In the genomic region with DNA sequence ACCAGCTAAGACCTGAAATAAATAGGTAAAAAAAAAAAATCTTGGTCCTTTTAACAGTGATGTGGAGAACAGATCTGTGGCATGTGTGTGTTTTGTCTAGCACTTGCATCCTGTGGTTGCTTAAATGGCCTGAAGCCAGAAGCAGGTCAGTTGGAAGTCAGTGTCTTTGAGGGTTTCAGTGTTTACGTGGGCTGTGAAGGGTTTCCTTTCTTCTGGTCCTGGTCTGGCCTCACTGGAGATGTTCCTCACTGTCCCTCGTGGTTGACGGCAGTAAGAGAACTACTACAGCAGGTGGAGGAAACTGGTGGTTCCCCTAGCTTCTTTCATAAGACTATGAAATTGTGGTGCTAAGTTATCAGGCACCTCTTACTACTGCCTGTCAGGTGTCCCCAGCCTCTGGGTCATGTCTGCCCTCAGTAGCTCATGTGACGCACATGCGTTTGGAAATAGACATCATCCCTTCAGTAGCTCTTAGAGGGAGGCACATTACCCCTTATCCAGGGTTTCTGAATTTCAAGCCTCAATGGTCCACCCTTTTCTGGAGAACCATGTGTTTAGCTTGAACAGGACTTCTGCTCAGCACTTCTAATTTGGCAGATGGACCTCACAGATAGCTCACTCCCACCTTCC, we compare ENCODE assay signal across 13 cellular contexts. TPM values are rescaled to one million over a fixed set of nuclear protein-coding genes. Genes with fewer than 3 reads are reported as not detected.
DNase-seq lines count a peak whose midpoint lies in the region; ATAC-seq, FAIRE-seq and TF ChIP-seq lines count a peak whose summit lies in the region.
"Had no signal": no experiment of that assay in that cellular context is flagged by ENCODE, and none has a peak within 500 bp of the region (broad histone marks: within the 10 kb centered on the region; RNA-seq: fewer than 3 reads in every experiment).

No MANE protein-coding gene starts in this region.

- in situ Hi-C loops in HAP-1 (cut with MboI; ENCODE audit: low sequenced_read_pairs) = no loop called here

- H3K27me3 Mint-ChIP-seq in endothelial cell (ENCODE audit: unreplicated experiment) = no peaks in the 10 kb centered on the region

- no peaks in the 10 kb centered on the region for H3K9me3 Mint-ChIP-seq in endothelial cell (ENCODE audit: unreplicated experiment)
- H3K9me3 Mint-ChIP-seq: activated T-helper 2 cell treated with anti-CD3 and anti-CD28 coated beads, Interferon-gamma antibody, Interleukin-2, Interleukin-4, amounts not matched to agents 10 μg/mL and 5 μg/mL and 100 μg/mL, durations not matched to agents 14 hours and 24 hours and 36 hours had no signal

- H3K4me3 ChIP-seq in A549 (no peak overlapping the region), KMS-11 (IDR thresholded peaks at IDR 0.05; ENCODE audit: insufficient read depth, low read depth, low read length) (no peak overlapping the region), smooth muscle cell (no peak overlapping the region), spleen (no peak overlapping the region), HAP-1 (no peak overlapping the region)
- H3K4me3 ChIP-seq: left ventricle myocardium inferior, tibial artery had no signal

- WGBS in A549 (ENCODE audit: missing lambda C conversion rate) = 77% methylated on average over 5 of the region's 5 CpGs
- 73% methylated on average over 5 of the region's 5 CpGs for WGBS in smooth muscle cell (ENCODE audit: low lambda C conversion rate)
- 32 to 37% (median 35%) methylated on average over 5 of the region's 5 CpGs for WGBS in spleen, 5 donors

- H3F3A ChIP-seq in smooth muscle cell (ENCODE audit: low read depth) = no peaks in the 10 kb centered on the region

- POLR2A ChIA-PET in A549 (lab: Yijun Ruan, JAX) = no interaction called here

- no peak for ATAC-seq in A549
- ATAC-seq in GM19035 (IDR thresholded peaks at IDR 0.05; ENCODE audit: unreplicated experiment) = peak; percentile 99
- ATAC-seq in HG02840 (IDR thresholded peaks at IDR 0.05; ENCODE audit: low FRiP score, unreplicated experiment) = peak; percentile 98
- ATAC-seq: SK-N-SH treated with all-trans-retinoic acid at 6 μM for 48 hours had no signal

- H3K9me3 ChIP-seq in A549 = no peaks in the 10 kb centered on the region
- no peaks in the 10 kb centered on the region for H3K9me3 ChIP-seq in smooth muscle cell (replicated peaks; ENCODE audit: low read depth)
- H3K9me3 ChIP-seq in spleen = peaks cover 0 to 4% (median 0%) of the 10 kb centered on the region in 8 donors
- H3K9me3 ChIP-seq in HAP-1 = no peaks in the 10 kb centered on the region
- H3K9me3 ChIP-seq: left ventricle myocardium inferior, tibial artery had no signal

- CTCF ChIA-PET in A549 (lab: Yijun Ruan, JAX) = interaction anchor here (0.7 to 1.8 kb wide), 4 partner anchors 8 to 122 kb away, joined by 3 to 4 read pairs (median 3); no protein-coding TSS in a partner anchor

- intact Hi-C loops in spleen (cut with DNase I; ENCODE audit: low total_unique reads) = no loop called here

- TF ChIP-seq CTCF in A549 (IDR thresholded peaks at IDR 0.05) = no peak
- TF ChIP-seq CTCF in KMS-11 (conservative IDR thresholded peaks at IDR 0.05; ENCODE audit: low read depth, low read length) = no peak
- no peak for TF ChIP-seq CTCF in smooth muscle cell (IDR thresholded peaks at IDR 0.05; ENCODE audit: borderline replicate concordance, insufficient read depth, poor library complexity, severe bottlenecking)
- no peak for TF ChIP-seq CTCF in spleen (IDR thresholded peaks at IDR 0.05 in 8 of 11, conservative IDR thresholded peaks at IDR 0.05 in 3 of 11)
- TF ChIP-seq CTCF in endothelial cell (IDR thresholded peaks at IDR 0.05; ENCODE audit: unreplicated experiment) = no peak

- no peaks in the 10 kb centered on the region for H3K36me3 Mint-ChIP-seq in endothelial cell (ENCODE audit: low read depth, unreplicated experiment)

- no peak overlapping the region for H3K4me3 Mint-ChIP-seq in endothelial cell (ENCODE audit: unreplicated experiment)

- H3K4me2 ChIP-seq in A549 = no peak overlapping the region
- peak overlapping the region; percentile 19; the same call in 1 of the 2 replicates for H3K4me2 ChIP-seq in KMS-11
- no peak overlapping the region for H3K4me2 ChIP-seq in smooth muscle cell

- H4K20me1 ChIP-seq in KMS-11 (ENCODE audit: insufficient read depth) = no peaks in the 10 kb centered on the region
- H4K20me1 ChIP-seq in smooth muscle cell (ENCODE audit: low read depth) = no peaks in the 10 kb centered on the region

- H3K4me1 ChIP-seq in A549 (no peaks in the 10 kb centered on the region), KMS-11 (ENCODE audit: low read depth, poor library complexity, severe bottlenecking) (peaks cover 55% of the 10 kb centered on the region), smooth muscle cell (ENCODE audit: low read depth) (no peaks in the 10 kb centered on the region), spleen (peaks cover 0 to 8% (median 0%) of the 10 kb centered on the region in 6 donors), HAP-1 (no peaks in the 10 kb centered on the region)
- H3K4me1 ChIP-seq: left ventricle myocardium inferior, tibial artery had no signal

- H3K36me3 ChIP-seq in KMS-11 (ENCODE audit: insufficient read depth) (no peaks in the 10 kb centered on the region), smooth muscle cell (ENCODE audit: low read depth) (no peaks in the 10 kb centered on the region), spleen (no peaks in the 10 kb centered on the region), HAP-1 (replicated peaks) (no peaks in the 10 kb centered on the region)
- H3K36me3 ChIP-seq: left ventricle myocardium inferior, tibial artery had no signal

- TF ChIP-seq POLR2A in A549 (IDR thresholded peaks at IDR 0.05; ENCODE audit: low read length) (no peak), spleen (IDR thresholded peaks at IDR 0.05) (no peak)

- H3K79me2 ChIP-seq in KMS-11 (ENCODE audit: insufficient read depth, low read depth) = no peaks in the 10 kb centered on the region
- H3K79me2 ChIP-seq in smooth muscle cell (ENCODE audit: low read depth) = no peaks in the 10 kb centered on the region

- H3K27ac Mint-ChIP-seq in endothelial cell (ENCODE audit: unreplicated experiment) = no peak overlapping the region
- H3K27ac Mint-ChIP-seq: activated T-helper 2 cell treated with anti-CD3 and anti-CD28 coated beads, Interferon-gamma antibody, Interleukin-2, Interleukin-4, amounts not matched to agents 10 μg/mL and 5 μg/mL and 100 μg/mL, durations not matched to agents 14 hours and 24 hours and 36 hours had no signal

- H3K9ac ChIP-seq in KMS-11 (no peak overlapping the region), smooth muscle cell (ENCODE audit: low read depth) (no peak overlapping the region)

- no peak overlapping the region for H3K27ac ChIP-seq in A549
- H3K27ac ChIP-seq in KMS-11 = no peak overlapping the region; the same call in 1 of the 2 replicates
- H3K27ac ChIP-seq in smooth muscle cell (ENCODE audit: low read depth) = no peak overlapping the region
- no peak overlapping the region for H3K27ac ChIP-seq in spleen
- H3K27ac ChIP-seq: left ventricle myocardium inferior, tibial artery had no signal

- TF ChIP-seq EP300 in A549 (IDR thresholded peaks at IDR 0.05) = no peak

- DNase-seq in A549 (ENCODE audit: low read depth in 1 of 2, low spot score in 1 of 2) (no peak), smooth muscle cell (lab: John Stamatoyannopoulos, UW; ENCODE audit: unreplicated experiment) (no peak), spleen (no peak), endothelial cell (ENCODE audit: low spot score) (no peak), HAP-1 (ENCODE audit: low spot score in 2 of 2) (no peak)
- DNase-seq: left ventricle myocardium inferior, NCI-H1105, tibial artery had no signal

- TF ChIP-seq RAD21 in A549 (conservative IDR thresholded peaks at IDR 0.05 in 1 of 2, IDR thresholded peaks at IDR 0.05 in 1 of 2) = no peak

- peak; percentile 32 for FAIRE-seq in A549 (lab: Jason Lieb, UNC)

- H3K27me3 ChIP-seq in KMS-11 (ENCODE audit: insufficient read depth, low read depth) (no peaks in the 10 kb centered on the region), smooth muscle cell (ENCODE audit: low read depth) (no peaks in the 10 kb centered on the region), spleen (replicated peaks in 1 of 7) (no peaks in the 10 kb centered on the region), HAP-1 (ENCODE audit: low read depth) (no peaks in the 10 kb centered on the region)
- H3K27me3 ChIP-seq: tibial artery had no signal

- H3K4me1 Mint-ChIP-seq in endothelial cell (ENCODE audit: unreplicated experiment) = no peaks in the 10 kb centered on the region

- H2AFZ ChIP-seq in KMS-11 (ENCODE audit: low read depth) (no peak overlapping the region), smooth muscle cell (ENCODE audit: low read depth) (no peak overlapping the region)

TF ChIP-seq in A549, 52 proteins besides CTCF, POLR2A, EP300 and RAD21 (continues in another document):
- no peak for TF ChIP-seq HDAC2 (IDR thresholded peaks at IDR 0.05)
- TF ChIP-seq, protein P1, sequence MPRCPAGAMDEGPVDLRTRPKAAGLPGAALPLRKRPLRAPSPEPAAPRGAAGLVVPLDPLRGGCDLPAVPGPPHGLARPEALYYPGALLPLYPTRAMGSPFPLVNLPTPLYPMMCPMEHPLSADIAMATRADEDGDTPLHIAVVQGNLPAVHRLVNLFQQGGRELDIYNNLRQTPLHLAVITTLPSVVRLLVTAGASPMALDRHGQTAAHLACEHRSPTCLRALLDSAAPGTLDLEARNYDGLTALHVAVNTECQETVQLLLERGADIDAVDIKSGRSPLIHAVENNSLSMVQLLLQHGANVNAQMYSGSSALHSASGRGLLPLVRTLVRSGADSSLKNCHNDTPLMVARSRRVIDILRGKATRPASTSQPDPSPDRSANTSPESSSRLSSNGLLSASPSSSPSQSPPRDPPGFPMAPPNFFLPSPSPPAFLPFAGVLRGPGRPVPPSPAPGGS (IDR thresholded peaks at IDR 0.05) = no peak
- TF ChIP-seq ESRRA (IDR thresholded peaks at IDR 0.05; ENCODE audit: borderline replicate concordance, low read length) = no peak

RNA-seq across cellular contexts. Expression of a gene that starts 59.4 kb away (rescaled TPM):
- not detected in 2 replicates for polyA plus RNA-seq in A549 (2011; rRNA removed)
- not detected in 2 replicates for polyA plus RNA-seq in A549 (2012; cell fraction: cytosol; rRNA removed)
- polyA plus RNA-seq in A549 (2012; cell fraction: nucleus; rRNA removed) = not detected in 2 replicates
- polyA plus RNA-seq in A549 (2017; fragmentation: RNase III; extraction: RNeasy Plus Mini Kit Qiagen cat#74134 plus additional on column Dnase treatment) = not detected in 3 replicates
- polyA minus RNA-seq in A549 (2011; rRNA and poly(A)+ RNA removed) = not detected in 2 replicates
- not detected in 2 replicates for total RNA-seq in smooth muscle cell
- polyA plus RNA-seq in smooth muscle cell = not detected in 2 replicates
- not detected for total RNA-seq in spleen
- polyA plus RNA-seq in spleen = not detected
- not detected for total RNA-seq in endothelial cell (ENCODE audit: unreplicated experiment)
- total RNA-seq: activated T-helper 2 cell treated with anti-CD3 and anti-CD28 coated beads, Interferon-gamma antibody, Interleukin-2, Interleukin-4, amounts not matched to agents 10 μg/mL and 5 μg/mL and 100 μg/mL, durations not matched to agents 14 hours and 24 hours and 36 hours; left ventricle myocardium inferior had no signal

Comparison
In these comparisons a context has a peak if more than half of its experiments do, and no peak if none do; other contexts are left out.
1. ATAC-seq: peak in GM19035 (single experiment) and HG02840 (single experiment); none in A549 (0 of 2).